In the genomic region with DNA sequence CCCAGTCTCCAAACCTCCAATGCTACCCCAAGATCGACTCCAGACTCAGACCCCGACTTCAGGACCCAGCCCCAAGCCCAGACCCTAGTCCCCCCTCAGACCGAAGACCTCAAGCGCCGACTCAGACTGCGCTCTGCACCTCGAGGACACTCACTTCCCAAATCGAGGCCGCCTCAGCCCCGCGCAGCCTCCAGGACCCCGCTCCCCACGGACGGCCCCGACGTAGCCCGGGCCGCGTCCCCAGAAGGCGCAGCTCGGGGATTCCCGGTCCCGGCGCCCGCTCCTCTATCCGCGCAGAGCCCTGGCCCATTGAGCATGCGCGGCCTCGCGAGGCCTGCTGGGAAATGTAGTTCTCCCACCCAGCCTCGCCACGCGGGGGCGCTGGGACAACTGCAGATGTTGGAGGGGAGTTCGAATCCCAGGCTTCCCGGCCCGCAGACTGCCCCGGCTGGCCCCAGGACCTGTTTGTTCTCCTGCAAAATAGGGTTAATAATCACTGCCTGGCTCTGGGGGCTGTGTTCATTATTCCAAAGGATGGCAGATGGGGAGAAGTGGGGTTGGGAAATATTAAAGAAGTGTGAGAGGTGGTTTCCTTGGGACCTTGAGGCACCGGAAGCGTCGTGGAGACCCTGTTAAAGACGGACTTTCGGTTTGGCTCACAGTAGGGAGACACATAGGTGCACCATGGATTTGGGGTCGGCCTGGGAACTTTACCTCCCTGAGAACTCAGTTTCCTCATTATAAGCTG, we compare ENCODE assay signal across 7 cellular contexts. TPM values are rescaled to one million over a fixed set of nuclear protein-coding genes. Genes with fewer than 3 reads are reported as not detected.
A peak's percentile ranks its signal among the peaks of the same experiment; 100 is the strongest.
DNase-seq lines count a peak whose midpoint lies in the region; ATAC-seq, FAIRE-seq and TF ChIP-seq lines count a peak whose summit lies in the region.

A gene with protein sequence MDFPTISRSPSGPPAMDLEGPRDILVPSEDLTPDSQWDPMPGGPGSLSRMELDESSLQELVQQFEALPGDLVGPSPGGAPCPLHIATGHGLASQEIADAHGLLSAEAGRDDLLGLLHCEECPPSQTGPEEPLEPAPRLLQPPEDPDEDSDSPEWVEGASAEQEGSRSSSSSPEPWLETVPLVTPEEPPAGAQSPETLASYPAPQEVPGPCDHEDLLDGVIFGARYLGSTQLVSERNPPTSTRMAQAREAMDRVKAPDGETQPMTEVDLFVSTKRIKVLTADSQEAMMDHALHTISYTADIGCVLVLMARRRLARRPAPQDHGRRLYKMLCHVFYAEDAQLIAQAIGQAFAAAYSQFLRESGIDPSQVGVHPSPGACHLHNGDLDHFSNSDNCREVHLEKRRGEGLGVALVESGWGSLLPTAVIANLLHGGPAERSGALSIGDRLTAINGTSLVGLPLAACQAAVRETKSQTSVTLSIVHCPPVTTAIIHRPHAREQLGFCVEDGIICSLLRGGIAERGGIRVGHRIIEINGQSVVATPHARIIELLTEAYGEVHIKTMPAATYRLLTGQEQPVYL (minus strand): TSS at position 311 of the 748 bp plus-strand sequence. CDS start 1,428 bp downstream, outside the sequence.

- H3K9me3 Mint-ChIP-seq in activated B cell treated with CpG ODN at 0.5 μM for 24 hours, result no peaks in the 10 kb centered on the region

- peaks cover 41% of the 10 kb centered on the region for H3K4me1 Mint-ChIP-seq in activated B cell treated with CpG ODN at 0.5 μM for 24 hours

- POLR2A ChIA-PET in activated B cell treated with CpG ODN at 0.5 μM for 24 hours (lab: Charles Lee), result interaction anchor here (0.6 to 4.0 kb wide), 22 partner anchors 11 to 1928 kb away, joined by 3 to 84 read pairs (median 7); a partner anchor contains a TSS

- peak within 1 kb of the TSS; percentile 100 for H3K27ac Mint-ChIP-seq in activated B cell treated with CpG ODN at 0.5 μM for 24 hours

- H3K4me3 Mint-ChIP-seq in activated B cell treated with CpG ODN at 0.5 μM for 24 hours, result peak within 1 kb of the TSS; percentile 96

- peak; percentile 50 for TF ChIP-seq CTCF in activated B cell treated with CpG ODN at 0.5 μM for 24 hours (IDR thresholded peaks at IDR 0.05)
- peak; percentile 50 for TF ChIP-seq CTCF in cardiac fibroblast (IDR thresholded peaks at IDR 0.05; ENCODE audit: low read depth, low read length)

- no peaks in the 10 kb centered on the region for H3K27me3 Mint-ChIP-seq in activated B cell treated with CpG ODN at 0.5 μM for 24 hours

- peaks cover 43% of the 10 kb centered on the region for H3K36me3 Mint-ChIP-seq in activated B cell treated with CpG ODN at 0.5 μM for 24 hours (ENCODE audit: low read depth)

- ATAC-seq in HG03139 (IDR thresholded peaks at IDR 0.05; ENCODE audit: unreplicated experiment), result peak; percentile 40
- ATAC-seq in activated B cell treated with CpG ODN at 0.5 μM for 24 hours (ENCODE audit: low read depth), result peak; percentile 51

- CTCF ChIA-PET in activated B cell treated with CpG ODN at 0.5 μM for 24 hours (lab: Charles Lee), result interaction anchor here (0.6 to 3.5 kb wide), 8 partner anchors 11 to 378 kb away, joined by 3 to 27 read pairs (median 4); no protein-coding TSS in a partner anchor

- intact Hi-C loops in activated B cell treated with CpG ODN at 0.5 μM for 24 hours (cut with micrococcal nuclease), result loop anchor here (1.0 to 5.0 kb wide), 15 partner anchors 41 to 1921 kb away; a partner anchor contains a TSS

- peak; percentile 89 for FAIRE-seq in GM18507 (lab: Jason Lieb, UNC)

- DNase-seq in GM18507 (ENCODE audit: extremely low spot score, insufficient read length, low read depth) (peak; percentile 88), NCI-H2227 treated with DMSO at 0.1 percent for 48 hours (lab: John Stamatoyannopoulos, UW) (peak; percentile 60), activated B cell treated with CpG ODN at 0.5 μM for 24 hours (peak; percentile 98), cardiac fibroblast (ENCODE audit: low read depth in 2 of 2) (peak; percentile 90 to 92), iris pigment epithelial cell (ENCODE audit: low read depth) (peak; percentile 81)
- DNase-seq in stimulated activated CD4-positive, alpha-beta T cell treated with anti-CD3 and anti-CD28 coated beads, Interleukin-12 subunit alpha, Interleukin-12 subunit beta, amount 100 ng/mL, for 24 hours (ENCODE audit: low read depth in 2 of 2), result peak; percentile 94 to 96

- peak within 1 kb of the TSS; percentile 78 to 85 for H3K4me3 ChIP-seq in cardiac fibroblast (replicated peaks in 1 of 2; ENCODE audit: low read depth in 2 of 2, low read length in 2 of 2)

RNA-seq across cellular contexts. Expression of the gene that starts here (rescaled TPM):
- 42.6 and 51.2 TPM in 2 replicates for total RNA-seq in activated B cell treated with CpG ODN at 0.5 μM for 24 hours

Comparison
In these comparisons a context has a peak if more than half of its experiments do, and no peak if none do; other contexts are left out.
1. Peak in every context shown above with its lines: DNase-seq, ATAC-seq and H3K4me3 ChIP-seq.